In the genomic region with DNA sequence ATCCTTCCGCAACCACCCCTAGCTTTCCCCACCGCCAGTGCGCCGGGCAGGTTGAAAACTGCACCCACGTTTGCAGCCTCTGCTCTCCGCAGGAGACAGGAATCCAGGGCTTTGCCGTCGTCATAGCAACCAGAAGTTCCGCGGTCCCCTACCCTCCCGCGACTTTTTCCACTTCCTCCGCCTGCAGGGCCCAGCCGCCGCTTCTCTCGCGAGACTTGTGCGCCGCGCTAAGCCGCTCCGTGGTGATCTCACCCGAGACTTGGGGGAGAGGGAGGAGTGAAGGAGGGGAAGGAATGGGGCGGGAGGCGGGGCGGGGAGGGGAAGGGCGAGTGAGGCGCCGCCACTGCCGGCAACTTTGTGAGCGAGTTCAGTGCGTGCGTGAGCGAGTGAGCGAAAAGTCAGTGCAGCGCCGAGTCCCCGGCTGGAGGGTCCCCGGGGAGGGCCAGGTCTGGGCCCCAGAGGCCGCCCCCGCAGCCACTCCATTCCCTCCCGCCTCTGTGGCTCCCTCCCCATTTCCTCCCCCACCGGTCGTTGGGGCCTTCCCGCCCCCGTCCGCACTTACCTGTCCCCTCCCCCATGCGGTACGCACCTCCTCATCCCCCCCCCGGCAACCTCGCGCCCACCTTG, we compare ENCODE assay signal across 8 cellular contexts. TPM values are rescaled to one million over a fixed set of nuclear protein-coding genes. Genes with fewer than 3 reads are reported as not detected.
DNase-seq lines count a peak whose midpoint lies in the region; ATAC-seq, FAIRE-seq and TF ChIP-seq lines count a peak whose summit lies in the region.

A gene (plus strand): TSS at position 370 of the 627 bp plus-strand sequence.

- CTCF ChIA-PET in AG04449 (lab: Yijun Ruan, JAX): interaction anchor here (1.0 to 3.4 kb wide), 4 partner anchors 154 to 433 kb away, joined by 3 to 14 read pairs (median 6); no protein-coding TSS in a partner anchor

- no peak for FAIRE-seq in bronchial epithelial cell (lab: Jason Lieb, UNC)

- peak within 1 kb of the TSS; percentile 92 for H3K4me2 ChIP-seq in smooth muscle cell

- TF ChIP-seq CTCF in AG04449 (IDR thresholded peaks at IDR 0.05; ENCODE audit: insufficient read depth, low read length, missing control alignments) (no peak), WI38 (IDR thresholded peaks at IDR 0.05; ENCODE audit: low read depth, low read length) (no peak), bronchial epithelial cell (IDR thresholded peaks at IDR 0.05; ENCODE audit: insufficient read depth, low read length, severe bottlenecking) (no peak), smooth muscle cell (IDR thresholded peaks at IDR 0.05; ENCODE audit: borderline replicate concordance, insufficient read depth, poor library complexity, severe bottlenecking) (no peak)

- H3K36me3 ChIP-seq in bronchial epithelial cell (ENCODE audit: control insufficient read depth, insufficient read depth, low read length) (no peaks in the 10 kb centered on the region), smooth muscle cell (ENCODE audit: low read depth) (no peaks in the 10 kb centered on the region)

- H4K20me1 ChIP-seq in smooth muscle cell (ENCODE audit: low read depth): peaks cover 30% of the 10 kb centered on the region

- peaks cover 30% of the 10 kb centered on the region for H3K4me1 ChIP-seq in smooth muscle cell (ENCODE audit: low read depth)

- DNase-seq in AG04449 (ENCODE audit: low read depth, low spot score): peak; percentile 91
- peak; percentile 92 for DNase-seq in NCI-H2227 treated with DMSO at 0.1 percent for 48 hours (lab: John Stamatoyannopoulos, UW)
- peak; percentile 90 for DNase-seq in bronchial epithelial cell (ENCODE audit: low read depth)
- peak; percentile 94 for DNase-seq in iPS-NIHi11 (ENCODE audit: low spot score)
- peak; percentile 89 for DNase-seq in smooth muscle cell (lab: John Stamatoyannopoulos, UW; ENCODE audit: unreplicated experiment)

- H3K9ac ChIP-seq in smooth muscle cell (ENCODE audit: low read depth): peak within 1 kb of the TSS; percentile 97

- peaks cover 3% of the 10 kb centered on the region for H3F3A ChIP-seq in smooth muscle cell (ENCODE audit: low read depth)

- under 1% methylated on average over 23 of the region's 52 CpGs for WGBS in smooth muscle cell (ENCODE audit: low lambda C conversion rate)

- peak within 1 kb of the TSS; percentile 53 for H2AFZ ChIP-seq in smooth muscle cell (ENCODE audit: low read depth)

- peak within 1 kb of the TSS; percentile 89 for H3K27ac ChIP-seq in smooth muscle cell (ENCODE audit: low read depth)

- peak; percentile 80 for ATAC-seq in GM18907 (IDR thresholded peaks at IDR 0.05; ENCODE audit: unreplicated experiment)
- peak; percentile 76 for ATAC-seq in HG03159 (IDR thresholded peaks at IDR 0.05; ENCODE audit: unreplicated experiment)

- H3K9me3 ChIP-seq in smooth muscle cell (replicated peaks; ENCODE audit: low read depth): no peaks in the 10 kb centered on the region

- peaks cover 48% of the 10 kb centered on the region for H3K79me2 ChIP-seq in smooth muscle cell (ENCODE audit: low read depth)

- POLR2A ChIA-PET in AG04449 (lab: Yijun Ruan, JAX): interaction anchor here (1.6 to 2.1 kb wide), 2 partner anchors 78 to 179 kb away, joined by 8 to 15 read pairs; no protein-coding TSS in a partner anchor

- H3K4me3 ChIP-seq in AG04449 (ENCODE audit: low read depth, low read length) (peak within 1 kb of the TSS; percentile 87), WI38 (ENCODE audit: low read depth, low read length) (peak within 1 kb of the TSS; percentile 97), bronchial epithelial cell (ENCODE audit: low read depth, low read length) (peak within 1 kb of the TSS; percentile 92), smooth muscle cell (peak within 1 kb of the TSS; percentile 96)

- H3K27me3 ChIP-seq in bronchial epithelial cell (ENCODE audit: control insufficient read depth, insufficient read depth, low read length) (no peaks in the 10 kb centered on the region), smooth muscle cell (ENCODE audit: low read depth) (no peaks in the 10 kb centered on the region)

RNA-seq across cellular contexts. Expression of the gene that starts here (rescaled TPM):
- 38.2 and 50.8 TPM in 2 replicates for total RNA-seq in bronchial epithelial cell
- 74.1 and 87.8 TPM in 2 replicates for total RNA-seq in smooth muscle cell
- polyA plus RNA-seq in smooth muscle cell: 74.1 and 90.8 TPM in 2 replicates

Comparison
In these comparisons a context has a peak if more than half of its experiments do, and no peak if none do; other contexts are left out.
1. Peak in every context shown above with its lines: DNase-seq, ATAC-seq, H3K4me3 ChIP-seq and H3K27ac ChIP-seq.